Comparison of ENCODE assay signal across 9 cellular contexts in genomic region chr5:36724429-36725332, GRCh38.
A peak's percentile ranks its signal among the peaks of the same experiment; 100 is the strongest.
DNase-seq lines count a peak whose midpoint lies in the region; ATAC-seq and TF ChIP-seq lines count a peak whose summit lies in the region.
"Had no signal": no experiment of that assay in that cellular context is flagged by ENCODE, and none has a peak within 500 bp of the region (broad histone marks: within the 10 kb centered on the region; RNA-seq: fewer than 3 reads in every experiment).

No MANE protein-coding gene starts in this region.

- H3K27ac ChIP-seq in right atrium auricular region: no peak overlapping the region
- peak overlapping the region; percentile 66 for H3K27ac ChIP-seq in lower lobe of right lung

- peak overlapping the region; percentile 72 to 80 for H3K4me3 Mint-ChIP-seq in activated T-cell treated with anti-CD3 and anti-CD28 coated beads, Interleukin-2, amount 50 U/mL, for 72 hours

- intact Hi-C loops in Right ventricle myocardium inferior (cut with DNase I) (no loop called here), lower lobe of right lung (cut with DNase I) (no loop called here)

- H3K36me3 ChIP-seq in right atrium auricular region: no peaks in the 10 kb centered on the region
- H3K36me3 ChIP-seq in lower lobe of right lung: no peaks in the 10 kb centered on the region

- TF ChIP-seq CTCF in right atrium auricular region (IDR thresholded peaks at IDR 0.05): no peak
- no peak for TF ChIP-seq CTCF in lower lobe of right lung (IDR thresholded peaks at IDR 0.05)

- H3K27ac Mint-ChIP-seq in activated T-cell treated with anti-CD3 and anti-CD28 coated beads, Interleukin-2, amount 50 U/mL, for 72 hours: peak overlapping the region; percentile 51

- H3K9me3 ChIP-seq in right atrium auricular region (no peaks in the 10 kb centered on the region), lower lobe of right lung (no peaks in the 10 kb centered on the region)

- no peaks in the 10 kb centered on the region for H3K27me3 ChIP-seq in right atrium auricular region
- no peaks in the 10 kb centered on the region for H3K27me3 ChIP-seq in lower lobe of right lung (ENCODE audit: low read depth)

- no peaks in the 10 kb centered on the region for H3K27me3 Mint-ChIP-seq in activated T-cell treated with anti-CD3 and anti-CD28 coated beads, Interleukin-2, amount 50 U/mL, for 72 hours (ENCODE audit: low read depth)

- peaks cover 0 to 2% of the 10 kb centered on the region in 2 donors for H3K9me3 Mint-ChIP-seq in activated T-cell treated with anti-CD3 and anti-CD28 coated beads, Interleukin-2, amount 50 U/mL, for 72 hours

- ATAC-seq in Right ventricle myocardium inferior (peak; percentile 71), HG02759 (IDR thresholded peaks at IDR 0.05; ENCODE audit: unreplicated experiment) (peak; percentile 79), lower lobe of right lung (peak; percentile 85 to 92)
- peak; percentile 86 to 88 for ATAC-seq in activated T-cell treated with anti-CD3 and anti-CD28 coated beads, Interleukin-2, amount 50 U/mL, for 72 hours (replicated peaks in 1 of 2)

- H3K4me3 ChIP-seq in right atrium auricular region: no peak overlapping the region
- peak overlapping the region; percentile 38 for H3K4me3 ChIP-seq in lower lobe of right lung

- DNase-seq in Right ventricle myocardium inferior (ENCODE audit: missing footprints): peak; percentile 82
- no peak for DNase-seq in right atrium auricular region (ENCODE audit: low spot score)
- peak; percentile 95 for DNase-seq in MV-4-11 (lab: John Stamatoyannopoulos, UW)
- DNase-seq in activated T-cell treated with anti-CD3 and anti-CD28 coated beads, Interleukin-2, amount 50 U/mL, for 72 hours: peak; percentile 34 to 51
- peak; percentile 84 for DNase-seq in lower lobe of right lung
- no peak for DNase-seq in NCI-H2029 (lab: John Stamatoyannopoulos, UW)
- DNase-seq in NCI-H1436 (lab: John Stamatoyannopoulos, UW): no peak
- DNase-seq: DND-41 had no signal

- H3K4me1 ChIP-seq in right atrium auricular region (no peaks in the 10 kb centered on the region), lower lobe of right lung (no peaks in the 10 kb centered on the region)

- peaks cover 32% of the 10 kb centered on the region for H3K4me1 Mint-ChIP-seq in activated T-cell treated with anti-CD3 and anti-CD28 coated beads, Interleukin-2, amount 50 U/mL, for 72 hours (ENCODE audit: low read depth)

- peaks cover 0 to 3% of the 10 kb centered on the region in 2 donors for H3K36me3 Mint-ChIP-seq in activated T-cell treated with anti-CD3 and anti-CD28 coated beads, Interleukin-2, amount 50 U/mL, for 72 hours (ENCODE audit: insufficient read depth in 2 of 2)

Comparison
In these comparisons a context has a peak if more than half of its experiments do, and no peak if none do; other contexts are left out.
1. DNase-seq: peak in Right ventricle myocardium inferior (single experiment), MV-4-11 (single experiment), activated T-cell treated with anti-CD3 and anti-CD28 coated beads, Interleukin-2, amount 50 U/mL, for 72 hours (2 of 2) and lower lobe of right lung (single experiment); none in right atrium auricular region (single experiment), NCI-H2029 (single experiment) and NCI-H1436 (single experiment).
2. Peak in every context shown above with its lines, with median percentiles within 50 percentile points of each other: ATAC-seq.